In the genomic region with DNA sequence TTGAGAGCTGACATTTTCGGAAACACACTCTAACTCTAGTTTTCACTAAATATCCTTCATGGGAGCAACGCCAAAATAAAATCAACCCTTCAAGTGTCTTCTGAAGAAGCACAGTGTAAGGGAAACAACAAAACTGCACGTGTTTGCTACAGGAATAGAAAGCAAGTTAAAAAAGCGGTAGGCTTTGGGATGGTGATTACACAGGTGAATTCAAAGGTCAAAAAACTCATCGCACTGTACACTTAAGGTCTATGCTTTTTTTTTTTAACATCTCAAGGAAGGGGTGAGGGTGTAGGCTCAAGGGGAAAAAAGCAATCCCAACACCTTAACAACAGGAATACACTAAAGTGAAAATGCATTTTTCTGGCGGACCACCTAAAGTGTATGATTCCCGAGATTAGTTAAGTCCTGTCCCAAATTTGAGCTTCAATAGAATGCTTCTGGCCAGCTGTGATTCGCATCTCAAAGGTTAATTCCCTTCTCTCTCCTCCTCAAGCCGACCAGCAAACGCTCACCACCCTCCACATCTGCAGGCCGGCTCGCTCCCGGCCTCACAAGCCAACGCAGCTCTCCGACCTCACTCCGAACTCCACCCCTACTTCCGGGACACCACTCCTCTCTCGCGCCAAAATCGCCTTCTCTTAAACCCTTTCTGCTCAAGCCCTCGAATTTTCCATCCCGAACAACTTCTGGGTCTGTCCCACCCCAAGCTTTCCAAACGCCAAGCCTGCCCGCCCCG, we compare ENCODE assay signal across 1 cellular context.
TF ChIP-seq lines count a peak whose summit lies in the region.

No MANE protein-coding gene starts in this region.

TF ChIP-seq in HEK293, 187 proteins besides CTCF, POLR2A, EP300 and RAD21 (continued from another document):
- TF ChIP-seq ZNF398 (tag by site-specific recombination; IDR thresholded peaks at IDR 0.05), result no peak
- TF ChIP-seq, protein P1, sequence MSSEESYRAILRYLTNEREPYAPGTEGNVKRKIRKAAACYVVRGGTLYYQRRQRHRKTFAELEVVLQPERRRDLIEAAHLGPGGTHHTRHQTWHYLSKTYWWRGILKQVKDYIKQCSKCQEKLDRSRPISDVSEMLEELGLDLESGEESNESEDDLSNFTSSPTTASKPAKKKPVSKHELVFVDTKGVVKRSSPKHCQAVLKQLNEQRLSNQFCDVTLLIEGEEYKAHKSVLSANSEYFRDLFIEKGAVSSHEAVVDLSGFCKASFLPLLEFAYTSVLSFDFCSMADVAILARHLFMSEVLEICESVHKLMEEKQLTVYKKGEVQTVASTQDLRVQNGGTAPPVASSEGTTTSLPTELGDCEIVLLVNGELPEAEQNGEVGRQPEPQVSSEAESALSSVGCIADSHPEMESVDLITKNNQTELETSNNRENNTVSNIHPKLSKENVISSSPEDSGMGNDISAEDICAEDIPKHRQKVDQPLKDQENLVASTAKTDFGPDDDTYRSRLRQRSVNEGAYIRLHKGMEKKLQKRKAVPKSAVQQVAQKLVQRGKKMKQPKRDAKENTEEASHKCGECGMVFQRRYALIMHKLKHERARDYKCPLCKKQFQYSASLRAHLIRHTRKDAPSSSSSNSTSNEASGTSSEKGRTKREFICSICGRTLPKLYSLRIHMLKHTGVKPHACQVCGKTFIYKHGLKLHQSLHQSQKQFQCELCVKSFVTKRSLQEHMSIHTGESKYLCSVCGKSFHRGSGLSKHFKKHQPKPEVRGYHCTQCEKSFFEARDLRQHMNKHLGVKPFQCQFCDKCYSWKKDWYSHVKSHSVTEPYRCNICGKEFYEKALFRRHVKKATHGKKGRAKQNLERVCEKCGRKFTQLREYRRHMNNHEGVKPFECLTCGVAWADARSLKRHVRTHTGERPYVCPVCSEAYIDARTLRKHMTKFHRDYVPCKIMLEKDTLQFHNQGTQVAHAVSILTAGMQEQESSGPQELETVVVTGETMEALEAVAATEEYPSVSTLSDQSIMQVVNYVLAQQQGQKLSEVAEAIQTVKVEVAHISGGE (tag by site-specific recombination; conservative IDR thresholded peaks at IDR 0.05; ENCODE audit: low read depth), result 0 out of 2 replicates have a peak, but pooled peaks have one; percentile 11
- no peak for TF ChIP-seq ZNF174 (tag by site-specific recombination; IDR thresholded peaks at IDR 0.05)
TF ChIP-seq in HEK293: peak in this region for 3.
